8 cellular contexts compared by ENCODE assay signal in genomic region chr11:62752994-62753735, GRCh38. TPM values are rescaled to one million over a fixed set of nuclear protein-coding genes. Genes with fewer than 3 reads are reported as not detected.
A peak's percentile ranks its signal among the peaks of the same experiment; 100 is the strongest.
DNase-seq lines count a peak whose midpoint lies in the region; ATAC-seq and TF ChIP-seq lines count a peak whose summit lies in the region.

No MANE protein-coding gene starts in this region.

- peak overlapping the region; percentile 98 for H2AFZ ChIP-seq in osteoblast (ENCODE audit: low read length)

- H3F3A ChIP-seq in DOHH2 (ENCODE audit: control insufficient read depth, insufficient read depth): peaks cover 5% of the 10 kb centered on the region

- peak overlapping the region; percentile 55 for H3K4me2 ChIP-seq in DOHH2 (ENCODE audit: low read length)
- peak overlapping the region; percentile 88 for H3K4me2 ChIP-seq in osteoblast (ENCODE audit: insufficient read depth, low read length)

- H3K79me2 ChIP-seq in DOHH2 (ENCODE audit: control insufficient read depth, low read length): peaks cover 20% of the 10 kb centered on the region
- H3K79me2 ChIP-seq in osteoblast (ENCODE audit: insufficient read depth, low read length): peaks cover 22% of the 10 kb centered on the region

- H3K9me2 ChIP-seq in DOHH2 (replicated peaks; ENCODE audit: control insufficient read depth, low read length): no peaks in the 10 kb centered on the region

- peaks cover 18% of the 10 kb centered on the region for H3K4me1 Mint-ChIP-seq in endodermal cell

- H3K27ac ChIP-seq in DOHH2 (ENCODE audit: low read depth, low read length) (no peak overlapping the region), endodermal cell (ENCODE audit: low read depth, low read length) (peak overlapping the region; percentile 60), osteoblast (ENCODE audit: low read depth, low read length) (peak overlapping the region; percentile 90)

- no peaks in the 10 kb centered on the region for H3K27me3 Mint-ChIP-seq in endodermal cell (ENCODE audit: insufficient read depth)

- H3K4me3 ChIP-seq in DOHH2 (ENCODE audit: low read length): peak overlapping the region; percentile 93
- peak overlapping the region; percentile 98 for H3K4me3 ChIP-seq in NT2/D1 (ENCODE audit: insufficient read length, low read depth)
- peak overlapping the region; percentile 87 for H3K4me3 ChIP-seq in endodermal cell (ENCODE audit: low read length)
- peak overlapping the region; percentile 89 for H3K4me3 ChIP-seq in osteoblast (ENCODE audit: insufficient read depth, low read length)

- H3K36me3 Mint-ChIP-seq in endodermal cell (ENCODE audit: low read depth): peaks cover 24% of the 10 kb centered on the region

- H3K36me3 ChIP-seq in DOHH2 (ENCODE audit: control insufficient read depth, low read length): peaks cover 12% of the 10 kb centered on the region
- peaks cover 25% of the 10 kb centered on the region for H3K36me3 ChIP-seq in NT2/D1 (ENCODE audit: insufficient read depth, insufficient read length, low read length)
- peaks cover 16% of the 10 kb centered on the region for H3K36me3 ChIP-seq in endodermal cell (ENCODE audit: control insufficient read depth, insufficient read depth, low read length)
- peaks cover 8% of the 10 kb centered on the region for H3K36me3 ChIP-seq in osteoblast (ENCODE audit: insufficient read depth, low read length)

- H3K27me3 ChIP-seq in DOHH2 (ENCODE audit: control insufficient read depth, low read length): no peaks in the 10 kb centered on the region
- no peaks in the 10 kb centered on the region for H3K27me3 ChIP-seq in NT2/D1 (ENCODE audit: insufficient read depth, insufficient read length)
- no peaks in the 10 kb centered on the region for H3K27me3 ChIP-seq in endodermal cell (ENCODE audit: control insufficient read depth, insufficient read depth, low read length, poor library complexity, severe bottlenecking)
- no peaks in the 10 kb centered on the region for H3K27me3 ChIP-seq in osteoblast (ENCODE audit: insufficient read depth, low read length)

- H3K9me3 ChIP-seq in DOHH2 (ENCODE audit: control insufficient read depth, insufficient read depth, low read length) (no peaks in the 10 kb centered on the region), NT2/D1 (ENCODE audit: insufficient read depth, low read length) (no peaks in the 10 kb centered on the region), endodermal cell (ENCODE audit: control insufficient read depth, low read length) (no peaks in the 10 kb centered on the region), osteoblast (ENCODE audit: low read depth, low read length) (no peaks in the 10 kb centered on the region)

- no peak for ATAC-seq in GM18868 (IDR thresholded peaks at IDR 0.05; ENCODE audit: unreplicated experiment)

- no peak for TF ChIP-seq CTCF in DOHH2 (IDR thresholded peaks at IDR 0.05; ENCODE audit: low read depth, low read length, poor library complexity, severe bottlenecking)
- TF ChIP-seq CTCF in endodermal cell (conservative IDR thresholded peaks at IDR 0.05): no peak
- no peak for TF ChIP-seq CTCF in osteoblast (IDR thresholded peaks at IDR 0.05; ENCODE audit: extremely low read depth, low read depth, low read length)

- H3K4me1 ChIP-seq in DOHH2 (ENCODE audit: control insufficient read depth, low read length): peaks cover 16% of the 10 kb centered on the region
- peaks cover 6% of the 10 kb centered on the region for H3K4me1 ChIP-seq in NT2/D1 (ENCODE audit: insufficient read depth, insufficient read length)
- peaks cover 4% of the 10 kb centered on the region for H3K4me1 ChIP-seq in endodermal cell (ENCODE audit: control insufficient read depth, insufficient read depth, low read length)
- H3K4me1 ChIP-seq in osteoblast (ENCODE audit: insufficient read depth, low read length): peaks cover 3% of the 10 kb centered on the region

- H3K9me3 Mint-ChIP-seq in endodermal cell: no peaks in the 10 kb centered on the region

- peak overlapping the region; percentile 96 for H3K4me3 Mint-ChIP-seq in endodermal cell

- H3K9ac ChIP-seq in NT2/D1 (ENCODE audit: insufficient read length, low read depth) (peak overlapping the region; percentile 98), endodermal cell (ENCODE audit: extremely low read depth, low read length, poor library complexity, severe bottlenecking) (peak overlapping the region; percentile 26)

- DNase-seq in NT2/D1 (ENCODE audit: low read depth, low spot score): no peak
- DNase-seq in endodermal cell: no peak
- DNase-seq in osteoblast (ENCODE audit: insufficient read length, low spot score, missing footprints): no peak
- DNase-seq in islet precursor cell: no peak
- DNase-seq in NCI-H524 (lab: John Stamatoyannopoulos, UW): no peak
- DNase-seq in NCI-H345 (lab: John Stamatoyannopoulos, UW): no peak

- 87 to 95% methylated on average over 12 to 15 of the region's 15 CpGs for WGBS in endodermal cell (ENCODE audit: insufficient coverage in 1 of 2, insufficient read length in 1 of 2), 2 experiments

- H4K20me1 ChIP-seq in DOHH2 (ENCODE audit: control insufficient read depth, insufficient read depth, low read depth, low read length): no peaks in the 10 kb centered on the region
- H4K20me1 ChIP-seq in osteoblast (ENCODE audit: insufficient read depth, low read length): no peaks in the 10 kb centered on the region

- peak overlapping the region; percentile 99 for H3K27ac Mint-ChIP-seq in endodermal cell

RNA-seq across cellular contexts. Expression of gene ZBTB3, which starts 0.8 kb away (rescaled TPM):
- total RNA-seq in endodermal cell (10 to 100 TPM; 16.9 to 33.8 TPM), osteoblast (13.0 TPM in 2 replicates)
- 8.0 TPM for polyA plus RNA-seq in endodermal cell (2013, experiment 1 of 2)
- 8.0 TPM for polyA plus RNA-seq in endodermal cell (2013, experiment 2 of 2)

RNA-seq across cellular contexts. Expression of gene POLR2G, which starts 8.2 kb away (rescaled TPM):
- total RNA-seq in endodermal cell: 100 to 1,000 TPM; 107 to 137 TPM
- polyA plus RNA-seq in endodermal cell (2013, experiment 1 of 2): 134 TPM
- 125 TPM for polyA plus RNA-seq in endodermal cell (2013, experiment 2 of 2)
- total RNA-seq in osteoblast: 48.3 and 57.9 TPM in 2 replicates

RNA-seq across cellular contexts. Expression of gene TAF6L, which starts 18.0 kb away (rescaled TPM):
- 10 to 100 TPM; 37.4 to 41.7 TPM for total RNA-seq in endodermal cell
- polyA plus RNA-seq in endodermal cell (2013, experiment 1 of 2): 31.8 TPM
- polyA plus RNA-seq in endodermal cell (2013, experiment 2 of 2): 29.4 TPM
- total RNA-seq in osteoblast: 21.2 and 22.1 TPM in 2 replicates

RNA-seq across cellular contexts. Expression of gene TTC9C, which starts 24.9 kb away (rescaled TPM):
- total RNA-seq in endodermal cell: 10 to 100 TPM; 40.0 to 55.4 TPM
- 58.7 TPM for polyA plus RNA-seq in endodermal cell (2013, experiment 1 of 2)
- polyA plus RNA-seq in endodermal cell (2013, experiment 2 of 2): 53.4 TPM
- total RNA-seq in osteoblast: 34.0 and 35.9 TPM in 2 replicates

RNA-seq across cellular contexts. Expression of gene HNRNPUL2, which starts 25.9 kb away (rescaled TPM):
- total RNA-seq in endodermal cell: 10 to 100 TPM; 48.1 to 49.8 TPM
- 55.9 TPM for polyA plus RNA-seq in endodermal cell (2013, experiment 1 of 2)
- polyA plus RNA-seq in endodermal cell (2013, experiment 2 of 2): 49.4 TPM
- 13.0 and 18.8 TPM in 2 replicates for total RNA-seq in osteoblast
